Comparison of ENCODE assay signal across 12 cellular contexts in the genomic region with DNA sequence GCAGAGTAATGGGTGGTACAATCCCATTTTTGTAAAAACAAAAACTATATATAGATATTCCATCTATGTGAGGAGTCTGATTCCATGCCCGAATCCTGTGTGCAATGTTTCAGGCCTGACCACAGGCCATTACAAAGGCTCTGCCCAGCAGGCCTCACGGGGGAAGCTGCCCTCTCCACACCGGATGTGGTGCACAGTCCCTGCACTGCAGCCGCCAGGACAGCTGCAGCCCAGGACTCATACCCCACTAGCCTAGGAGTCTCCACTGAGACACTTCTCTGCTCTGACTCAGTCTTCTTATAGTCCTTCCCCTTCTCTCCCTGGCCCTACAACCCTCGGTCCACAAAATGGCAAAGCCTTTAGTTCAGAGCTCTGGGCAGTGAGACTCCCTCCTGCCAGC.
DNase-seq lines count a peak whose midpoint lies in the region; ATAC-seq and TF ChIP-seq lines count a peak whose summit lies in the region.
"Had no signal": no experiment of that assay in that cellular context is flagged by ENCODE, and none has a peak within 500 bp of the region (broad histone marks: within the 10 kb centered on the region; RNA-seq: fewer than 3 reads in every experiment).

No MANE protein-coding gene starts in this region.

- ATAC-seq in HCT116 (peak; percentile 32; the same call in 1 of the 2 replicates), left lobe of liver (peak; percentile 51), HG03354 (IDR thresholded peaks at IDR 0.05; ENCODE audit: poor library complexity, severe bottlenecking, unreplicated experiment) (no peak), HG03025 (IDR thresholded peaks at IDR 0.05; ENCODE audit: low FRiP score, unreplicated experiment) (no peak)
- ATAC-seq in stimulated activated naive CD8-positive, alpha-beta T cell treated with anti-CD3 and anti-CD28 coated beads, Interleukin-15, Interleukin-2, amounts not matched to agents 100 U/mL and 50 U/mL, for 24 hours: no peak
- ATAC-seq: effector memory CD8-positive, alpha-beta T cell had no signal

- TF ChIP-seq RAD21 in HCT116 (IDR thresholded peaks at IDR 0.05; ENCODE audit: low read depth): no peak

- no TSS peak for BruUV-seq in HCT116 (replicated peaks; lab: Mats Ljungman, UMichigan)

- H3K9me2 ChIP-seq in HCT116 (ENCODE audit: insufficient read depth): no peaks in the 10 kb centered on the region; the same call in 1 of the 2 replicates

- RAD21 ChIA-PET in HCT116 (lab: Charles Lee; ENCODE audit: low non-redundant PET in 1 of 2, low total read pairs in 2 of 2, uncharacterized antibody in 2 of 2, unreplicated experiment in 2 of 2): no interaction called here

- no peak overlapping the region for H2AFZ ChIP-seq in HCT116 (ENCODE audit: low read depth, low read length, poor library complexity, severe bottlenecking)

- DNase-seq in HCT116 (ENCODE audit: low read depth, low spot score) (no peak), RPMI8226 (peak; percentile 64), left lobe of liver (ENCODE audit: low spot score) (no peak), activated T-cell treated with anti-CD3 and anti-CD28 coated beads for 4 hours (no peak)
- no peak for DNase-seq in stimulated activated naive CD8-positive, alpha-beta T cell treated with anti-CD3 and anti-CD28 coated beads, Interleukin-15, Interleukin-2, amounts not matched to agents 100 U/mL and 50 U/mL, for 24 hours
- DNase-seq: activated naive CD4-positive, alpha-beta T cell; AML-193; effector memory CD8-positive, alpha-beta T cell; NCI-H524 treated with DMSO at 0.1 percent for 48 hours had no signal

- peak overlapping the region in 4 of 11 experiments; percentile 47 to 66 (median 48); a peak in 8 of 22 replicates for H3K27ac ChIP-seq in BLaER1 treated with 17β-estradiol and CSF1 and Interleukin-3, amounts not matched to agents 10 nM and 100 nM
- no peak overlapping the region for H3K27ac ChIP-seq in HCT116 (ENCODE audit: low read depth, low read length)

- intact Hi-C loops in HCT116 (cut with micrococcal nuclease): no loop called here

- TF ChIP-seq POLR2A in HCT116 (IDR thresholded peaks at IDR 0.05; ENCODE audit: borderline replicate concordance, extremely low read depth, insufficient read depth, insufficient read length): no peak

- H3K4me1 ChIP-seq in BLaER1 treated with 17β-estradiol and CSF1 and Interleukin-3, amounts not matched to agents 10 nM and 100 nM: peaks cover 8 to 21% (median 14%) of the 10 kb centered on the region in 10 experiments; a peak in 19 of 20 replicates
- peaks cover 0 to 10% of the 10 kb centered on the region in 2 experiments; a peak in 1 of 4 replicates for H3K4me1 ChIP-seq in HCT116 (ENCODE audit: control insufficient read depth in 1 of 2, insufficient read depth in 2 of 2, low read length in 2 of 2)

- no peaks in the 10 kb centered on the region for H3K36me3 ChIP-seq in BLaER1 treated with 17β-estradiol and CSF1 and Interleukin-3, amounts not matched to agents 10 nM and 100 nM
- no peaks in the 10 kb centered on the region for H3K36me3 ChIP-seq in HCT116 (ENCODE audit: control insufficient read depth in 1 of 2, insufficient read depth in 2 of 2, low read length in 2 of 2)

- no peak overlapping the region for H3K4me3 ChIP-seq in BLaER1 treated with 17β-estradiol and CSF1 and Interleukin-3, amounts not matched to agents 10 nM and 100 nM
- no peak overlapping the region for H3K4me3 ChIP-seq in HCT116 (replicated peaks in 1 of 2; ENCODE audit: low read depth in 1 of 2, low read length in 2 of 2)

- POLR2A ChIA-PET in HCT116 (lab: Charles Lee): no interaction called here

- CTCF ChIA-PET in HCT116 (lab: Charles Lee): no interaction called here

- no peaks in the 10 kb centered on the region for H4K20me1 ChIP-seq in BLaER1 treated with 17β-estradiol and CSF1 and Interleukin-3, amounts not matched to agents 10 nM and 100 nM
- H4K20me1 ChIP-seq in HCT116 (ENCODE audit: insufficient read depth): no peaks in the 10 kb centered on the region

- H3K27me3 ChIP-seq in BLaER1 treated with 17β-estradiol and CSF1 and Interleukin-3, amounts not matched to agents 10 nM and 100 nM: no peaks in the 10 kb centered on the region
- no peaks in the 10 kb centered on the region for H3K27me3 ChIP-seq in HCT116 (ENCODE audit: insufficient read depth, low read length)

- no peak for TF ChIP-seq CTCF in HCT116 (IDR thresholded peaks at IDR 0.05 in 2 of 3, conservative IDR thresholded peaks at IDR 0.05 in 1 of 3; ENCODE audit: borderline replicate concordance in 1 of 3, insufficient read depth in 1 of 3, low read depth in 2 of 3, low read length in 2 of 3)

- H3K9ac ChIP-seq in BLaER1 treated with 17β-estradiol and CSF1 and Interleukin-3, amounts not matched to agents 10 nM and 100 nM: no peak overlapping the region
- no peak overlapping the region for H3K9ac ChIP-seq in HCT116 (ENCODE audit: low read length)

- no peaks in the 10 kb centered on the region for H3K79me2 ChIP-seq in HCT116 (ENCODE audit: insufficient read depth, low read length)

- peak overlapping the region in 7 of 11 experiments; percentile 12 to 62 (median 50); a peak in 11 of 22 replicates for H3K4me2 ChIP-seq in BLaER1 treated with 17β-estradiol and CSF1 and Interleukin-3, amounts not matched to agents 10 nM and 100 nM
- no peak overlapping the region for H3K4me2 ChIP-seq in HCT116 (ENCODE audit: low read length)

- H3K9me3 ChIP-seq in BLaER1 treated with 17β-estradiol and CSF1 and Interleukin-3, amounts not matched to agents 10 nM and 100 nM (replicated peaks in 1 of 11): no peaks in the 10 kb centered on the region
- H3K9me3 ChIP-seq in HCT116 (ENCODE audit: control insufficient read depth in 1 of 2, insufficient read depth in 1 of 2, low read depth in 1 of 2, low read length in 2 of 2): no peaks in the 10 kb centered on the region

TF ChIP-seq in HCT116, 20 proteins besides CTCF, POLR2A, EP300 and RAD21:
- TF ChIP-seq EZH2 (IDR thresholded peaks at IDR 0.05) (no peak), CEBPB (IDR thresholded peaks at IDR 0.05; ENCODE audit: low read depth) (no peak), TCF7L2 (IDR thresholded peaks at IDR 0.05; ENCODE audit: borderline replicate concordance, extremely low read depth, insufficient read depth, insufficient read length) (no peak), SP1 (IDR thresholded peaks at IDR 0.05; ENCODE audit: low read depth) (no peak), YY1 (IDR thresholded peaks at IDR 0.05; ENCODE audit: extremely low read depth, insufficient replicate concordance, low read depth, low read length) (no peak), CBX3 (IDR thresholded peaks at IDR 0.05; ENCODE audit: low read depth) (no peak), ELF1 (IDR thresholded peaks at IDR 0.05; ENCODE audit: borderline replicate concordance, low read depth) (no peak), EZH2phosphoT487 (IDR thresholded peaks at IDR 0.05; ENCODE audit: borderline replicate concordance) (no peak), ZNF274 (IDR thresholded peaks at IDR 0.05; ENCODE audit: low read depth, low read length) (no peak), ATF3 (IDR thresholded peaks at IDR 0.05) (no peak), SIN3A (IDR thresholded peaks at IDR 0.05; ENCODE audit: low read depth) (no peak), ZFX (IDR thresholded peaks at IDR 0.05) (no peak), JUND (IDR thresholded peaks at IDR 0.05) (no peak), POLR2AphosphoS5 (IDR thresholded peaks at IDR 0.05; ENCODE audit: low read depth, low read length) (no peak), EGR1 (IDR thresholded peaks at IDR 0.05; ENCODE audit: low read depth) (no peak), FOSL1 (IDR thresholded peaks at IDR 0.05; ENCODE audit: low read depth) (no peak)
- TF ChIP-seq, protein P1, sequence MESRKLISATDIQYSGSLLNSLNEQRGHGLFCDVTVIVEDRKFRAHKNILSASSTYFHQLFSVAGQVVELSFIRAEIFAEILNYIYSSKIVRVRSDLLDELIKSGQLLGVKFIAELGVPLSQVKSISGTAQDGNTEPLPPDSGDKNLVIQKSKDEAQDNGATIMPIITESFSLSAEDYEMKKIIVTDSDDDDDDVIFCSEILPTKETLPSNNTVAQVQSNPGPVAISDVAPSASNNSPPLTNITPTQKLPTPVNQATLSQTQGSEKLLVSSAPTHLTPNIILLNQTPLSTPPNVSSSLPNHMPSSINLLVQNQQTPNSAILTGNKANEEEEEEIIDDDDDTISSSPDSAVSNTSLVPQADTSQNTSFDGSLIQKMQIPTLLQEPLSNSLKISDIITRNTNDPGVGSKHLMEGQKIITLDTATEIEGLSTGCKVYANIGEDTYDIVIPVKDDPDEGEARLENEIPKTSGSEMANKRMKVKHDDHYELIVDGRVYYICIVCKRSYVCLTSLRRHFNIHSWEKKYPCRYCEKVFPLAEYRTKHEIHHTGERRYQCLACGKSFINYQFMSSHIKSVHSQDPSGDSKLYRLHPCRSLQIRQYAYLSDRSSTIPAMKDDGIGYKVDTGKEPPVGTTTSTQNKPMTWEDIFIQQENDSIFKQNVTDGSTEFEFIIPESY (IDR thresholded peaks at IDR 0.05; ENCODE audit: extremely low read depth, insufficient replicate concordance, low read length): no peak

Comparison
In these comparisons a context has a peak if more than half of its experiments do, and no peak if none do; other contexts are left out.
1. ATAC-seq: peak in HCT116 (single experiment) and left lobe of liver (single experiment); none in HG03354 (single experiment), HG03025 (single experiment) and stimulated activated naive CD8-positive, alpha-beta T cell treated with anti-CD3 and anti-CD28 coated beads, Interleukin-15, Interleukin-2, amounts not matched to agents 100 U/mL and 50 U/mL, for 24 hours (single experiment).